ENCODE assay signal across 8 cellular contexts in the genomic region with DNA sequence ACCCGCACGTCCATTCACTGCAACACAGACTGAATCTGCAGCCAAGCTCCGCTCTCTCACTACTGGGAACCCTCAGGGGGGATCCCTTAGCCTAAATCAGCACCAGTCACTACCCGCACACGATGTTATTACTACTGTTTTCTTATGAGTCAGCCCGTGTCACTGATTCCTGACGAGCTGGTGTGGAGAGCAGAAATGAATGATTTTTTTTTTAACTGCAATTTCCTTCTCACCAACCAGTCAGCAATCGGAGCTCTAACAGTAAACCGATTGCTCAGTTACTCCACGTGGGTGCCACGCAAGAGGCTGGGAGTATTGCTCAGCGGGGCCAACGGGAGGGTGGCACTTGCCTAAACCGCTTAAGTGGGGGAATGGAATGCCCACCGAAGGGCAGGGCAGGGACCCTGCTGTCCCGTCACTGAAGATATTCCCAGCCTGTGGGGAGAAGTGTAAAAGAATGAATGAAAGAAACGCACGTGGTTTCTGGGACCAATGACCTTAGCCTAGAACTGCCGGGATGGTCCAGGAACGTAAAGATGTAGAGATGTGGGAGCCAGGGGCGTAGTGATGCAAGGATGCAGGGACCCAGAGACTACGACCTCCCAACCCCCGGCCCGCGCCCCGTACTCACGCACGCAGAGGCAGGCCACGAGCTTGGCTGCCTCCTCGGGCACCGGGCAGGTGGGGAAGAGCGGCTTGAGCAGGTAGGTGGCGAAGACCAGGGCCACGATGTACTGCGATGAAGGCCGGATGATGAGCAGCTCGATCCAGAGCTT. TPM values are rescaled to one million over a fixed set of nuclear protein-coding genes. Genes with fewer than 3 reads are reported as not detected.
DNase-seq lines count a peak whose midpoint lies in the region; ATAC-seq, FAIRE-seq and TF ChIP-seq lines count a peak whose summit lies in the region.
"Not testable (repeated sequence)": the region's sequence is repeated elsewhere in the genome, so short reads cannot be mapped to it uniquely, and the experiment has no call there.

No MANE protein-coding gene starts in this region.

- H3K9me3 Mint-ChIP-seq in activated CD8-positive, alpha-beta T cell treated with anti-CD3 and anti-CD28 coated beads for 36 hours, result not testable (repeated sequence)

- H3K27me3 Mint-ChIP-seq in activated CD8-positive, alpha-beta T cell treated with anti-CD3 and anti-CD28 coated beads for 36 hours, result not testable (repeated sequence)

- H3K36me3 Mint-ChIP-seq in activated CD8-positive, alpha-beta T cell treated with anti-CD3 and anti-CD28 coated beads for 36 hours (ENCODE audit: low read depth), result peaks cover 49% of the 10 kb centered on the region

- not testable (repeated sequence) for H3K27ac ChIP-seq in coronary artery; iPS-20b (ENCODE audit: low read length); urinary bladder (ENCODE audit: low read depth)

- intact Hi-C loops in activated CD8-positive, alpha-beta T cell treated with anti-CD3 and anti-CD28 coated beads for 36 hours (cut with micrococcal nuclease), result not testable (repeated sequence)

- CTCF ChIA-PET in activated CD8-positive, alpha-beta T cell treated with anti-CD3 and anti-CD28 coated beads for 36 hours (lab: Charles Lee), result interaction anchor here (0.6 to 13.0 kb wide), 4 partner anchors 19 to 91 kb away, joined by 3 to 305 read pairs (median 90); no protein-coding TSS in a partner anchor

- H3K9me3 ChIP-seq in NT2/D1 (ENCODE audit: insufficient read depth, low read length); iPS-20b (ENCODE audit: insufficient read depth, low read depth, low read length): not testable (repeated sequence)

- H3K9ac ChIP-seq in NT2/D1 (ENCODE audit: insufficient read length, low read depth) (peak overlapping the region; percentile 95), iPS-20b (ENCODE audit: low read depth, low read length) (peak overlapping the region; percentile 68; the same call in 1 of the 2 replicates)

- WGBS in urinary bladder, result 8% methylated on average over 37 of the region's 37 CpGs

- H3K27me3 ChIP-seq in NT2/D1 (ENCODE audit: insufficient read depth, insufficient read length), result not testable (repeated sequence)
- peaks cover 61% of the 10 kb centered on the region for H3K27me3 ChIP-seq in iPS-20b (ENCODE audit: insufficient read depth, low read length)

- not testable (repeated sequence) for TF ChIP-seq CTCF in activated CD8-positive, alpha-beta T cell treated with anti-CD3 and anti-CD28 coated beads for 36 hours (IDR thresholded peaks at IDR 0.05); coronary artery (IDR thresholded peaks at IDR 0.05)

- peaks cover 48% of the 10 kb centered on the region for H3K4me1 Mint-ChIP-seq in activated CD8-positive, alpha-beta T cell treated with anti-CD3 and anti-CD28 coated beads for 36 hours (ENCODE audit: low read depth)

- DNase-seq in GM12892 (ENCODE audit: insufficient read length) (peak; percentile 32), renal cortical epithelial cell (ENCODE audit: low read depth) (peak; percentile 96)
- DNase-seq in NT2/D1 (ENCODE audit: low read depth, low spot score); coronary artery (ENCODE audit: low spot score): not testable (repeated sequence)
- peak; percentile 88 for DNase-seq in activated CD8-positive, alpha-beta T cell treated with anti-CD3 and anti-CD28 coated beads for 36 hours

- FAIRE-seq in GM12892 (lab: Jason Lieb, UNC), result not testable (repeated sequence)

- H3K4me3 Mint-ChIP-seq in activated CD8-positive, alpha-beta T cell treated with anti-CD3 and anti-CD28 coated beads for 36 hours, result peak overlapping the region; percentile 100

- H3K36me3 ChIP-seq in NT2/D1 (ENCODE audit: insufficient read depth, insufficient read length, low read length), result peaks cover 47% of the 10 kb centered on the region
- not testable (repeated sequence) for H3K36me3 ChIP-seq in iPS-20b (ENCODE audit: insufficient read depth, low read depth, low read length); urinary bladder (ENCODE audit: insufficient read depth)

- H3K27ac Mint-ChIP-seq in activated CD8-positive, alpha-beta T cell treated with anti-CD3 and anti-CD28 coated beads for 36 hours, result peak overlapping the region; percentile 100

- ATAC-seq in HG03045 (IDR thresholded peaks at IDR 0.05; ENCODE audit: unreplicated experiment), result peak; percentile 22
- peak; percentile 55 for ATAC-seq in activated CD8-positive, alpha-beta T cell treated with anti-CD3 and anti-CD28 coated beads for 36 hours

- POLR2A ChIA-PET in activated CD8-positive, alpha-beta T cell treated with anti-CD3 and anti-CD28 coated beads for 36 hours (lab: Charles Lee), result interaction anchor here (0.6 to 8.5 kb wide), 16 partner anchors 9 to 103 kb away, joined by 3 to 106 read pairs (median 5); partner anchors contain the start of gene KLHDC4

- peaks cover 13% of the 10 kb centered on the region for H3K4me1 ChIP-seq in NT2/D1 (ENCODE audit: insufficient read depth, insufficient read length)
- peaks cover 13% of the 10 kb centered on the region for H3K4me1 ChIP-seq in iPS-20b (ENCODE audit: insufficient read depth, low read length)
- H3K4me1 ChIP-seq in urinary bladder (ENCODE audit: insufficient read depth), result not testable (repeated sequence)

- H3K4me3 ChIP-seq in NT2/D1 (ENCODE audit: insufficient read length, low read depth) (peak overlapping the region; percentile 93), coronary artery (peak overlapping the region; percentile 66), iPS-20b (ENCODE audit: low read length) (peak overlapping the region; percentile 80), urinary bladder (ENCODE audit: low read depth, low read length) (peak overlapping the region; percentile 30)

- TF ChIP-seq POLR2A in GM12892 (IDR thresholded peaks at IDR 0.05; ENCODE audit: low read depth, low read length), result 0 out of 2 replicates have a peak, but pooled peaks have one; percentile 23

RNA-seq across cellular contexts. Expression of gene SLC7A5, which starts 0.9 kb away (rescaled TPM):
- 17.1 TPM for polyA plus RNA-seq in GM12892 (2012; ENCODE audit: missing spikeins)
- total RNA-seq in activated CD8-positive, alpha-beta T cell treated with anti-CD3 and anti-CD28 coated beads for 36 hours, result 100 to 1,000 TPM; 230 to 236 TPM
- total RNA-seq in renal cortical epithelial cell (16.1 and 20.9 TPM in 2 replicates), urinary bladder (3.2 TPM)
- polyA plus RNA-seq in urinary bladder, result 27.3 TPM

Comparison
In these comparisons a context has a peak if more than half of its experiments do, and no peak if none do; other contexts are left out.
1. H3K4me3 ChIP-seq: peak in every context shown above with its lines; median percentile 93 in NT2/D1; 80 in iPS-20b; 66 in coronary artery; 30 in urinary bladder.
2. RNA of gene SLC7A5, which starts 0.9 kb away (total RNA-seq): 230 to 236 TPM in activated CD8-positive, alpha-beta T cell treated with anti-CD3 and anti-CD28 coated beads for 36 hours; 16.1 to 20.9 TPM in renal cortical epithelial cell and 3.2 TPM in urinary bladder (single experiment); every median in the first group is over 10 times any median in the second.